In the genomic region with DNA sequence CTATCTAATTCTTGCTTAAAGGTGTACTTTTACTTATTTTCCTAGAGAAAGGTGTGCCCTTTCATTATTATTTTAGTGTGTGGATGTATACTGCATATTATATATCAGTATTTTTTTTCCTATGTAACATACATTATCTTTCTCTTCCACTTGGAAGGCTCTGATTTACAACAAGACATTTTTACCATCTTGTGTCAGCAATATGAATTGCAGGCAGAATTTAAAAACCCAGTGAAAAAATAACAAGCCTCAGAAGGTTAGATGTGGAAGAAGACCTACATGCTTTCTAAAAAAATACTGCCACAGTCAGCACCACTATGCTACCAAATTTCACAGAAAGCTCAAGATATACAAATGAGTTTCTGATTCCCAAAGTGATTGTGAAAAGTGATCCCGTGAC, we compare ENCODE assay signal across 15 cellular contexts.
A peak's percentile ranks its signal among the peaks of the same experiment; 100 is the strongest.
DNase-seq lines count a peak whose midpoint lies in the region; TF ChIP-seq lines count a peak whose summit lies in the region.
"Had no signal": no experiment of that assay in that cellular context is flagged by ENCODE, and none has a peak within 500 bp of the region (broad histone marks: within the 10 kb centered on the region; RNA-seq: fewer than 3 reads in every experiment).

No MANE protein-coding gene starts in this region.

- peak; percentile 63 for TF ChIP-seq CTCF in VCaP (conservative IDR thresholded peaks at IDR 0.05)

- H3K27ac ChIP-seq in VCaP = no peak overlapping the region
- H3K27ac ChIP-seq: 22Rv1; BLaER1 treated with 17β-estradiol and CSF1 and Interleukin-3, amounts not matched to agents 10 nM and 100 nM; GM23248; KMS-11 had no signal

- in situ Hi-C loops in G401 (cut with HindIII; ENCODE audit: low sequenced_read_pairs) = no loop called here

- DNase-seq in DMS53 (lab: John Stamatoyannopoulos, UW) (peak; percentile 8), DMS53 treated with DMSO at 0.1 percent for 48 hours (lab: John Stamatoyannopoulos, UW; ENCODE audit: unreplicated experiment) (no peak), OCI-M1 (lab: John Stamatoyannopoulos, UW) (peak; percentile 32), G401 (ENCODE audit: low spot score) (no peak), DMS 273 (lab: John Stamatoyannopoulos, UW; ENCODE audit: unreplicated experiment) (no peak), SW 1271 (lab: John Stamatoyannopoulos, UW) (no peak)
- DNase-seq: CD4-positive, CD25-positive, alpha-beta regulatory T cell; CD8-positive, alpha-beta memory T cell; COR-L47; DMS79 treated with DMSO at 0.1 percent for 48 hours; GM23248 had no signal

Comparison
In these comparisons a context has a peak if more than half of its experiments do, and no peak if none do; other contexts are left out.
1. DNase-seq: peak in DMS53 (single experiment) and OCI-M1 (single experiment); none in DMS53 treated with DMSO at 0.1 percent for 48 hours (single experiment), G401 (single experiment), DMS 273 (single experiment) and SW 1271 (0 of 2).